ENCODE assay signal across 31 cellular contexts in the genomic region with DNA sequence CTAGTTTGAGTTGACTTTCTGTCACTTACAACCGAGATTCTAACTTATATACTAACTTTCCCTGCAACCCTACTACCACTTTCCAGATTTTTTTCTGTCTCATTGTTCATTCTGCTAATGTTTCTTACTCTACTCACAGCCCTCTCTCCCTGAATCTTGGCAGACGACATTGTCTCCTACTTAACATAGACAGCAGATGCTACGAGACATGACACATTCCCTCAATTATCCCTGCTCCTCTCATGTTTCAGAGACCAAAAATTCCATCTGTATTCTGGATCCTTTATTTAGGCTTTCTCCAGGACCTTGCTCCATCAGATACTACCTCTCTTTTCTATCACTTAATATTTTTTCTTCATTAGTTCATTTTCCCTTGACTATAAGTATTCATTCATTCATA.
"Had no signal": no experiment of that assay in that cellular context is flagged by ENCODE, and none has a peak within 500 bp of the region (broad histone marks: within the 10 kb centered on the region; RNA-seq: fewer than 3 reads in every experiment).

No MANE protein-coding gene starts in this region.

- H3K27me3 ChIP-seq: ascending aorta, Peyer's patch, SJCRH30 had no signal

- H3K36me3 Mint-ChIP-seq: activated naive CD4-positive, alpha-beta T cell treated with anti-CD3 and anti-CD28 coated beads, Interleukin-2, amount 50 U/mL, for 72 hours; brain; WTC11 had no signal

- H3K9ac ChIP-seq: SK-N-SH had no signal

- ATAC-seq: activated CD8-positive, alpha-beta T cell treated with anti-CD3 and anti-CD28 coated beads, Interleukin-2, amount 10 ng/mL, durations not matched to agents 7 days and 5 days; activated naive CD4-positive, alpha-beta T cell treated with anti-CD3 and anti-CD28 coated beads, Interleukin-2, amount 50 U/mL, for 72 hours; activated naive CD8-positive, alpha-beta T cell treated with anti-CD3 and anti-CD28 coated beads, Interleukin-2, amount 50 U/mL, for 24 hours; WTC11 had no signal

- DNase-seq: activated CD4-positive, alpha-beta T cell treated with anti-CD3 and anti-CD28 coated beads for 48 hours; activated CD4-positive, alpha-beta T cell treated with anti-CD3 and anti-CD28 coated beads, Interleukin-2, amount 50 U/mL, for 4 hours; activated CD4-positive, CD25-positive, alpha-beta regulatory T cell treated with anti-CD3 and anti-CD28 coated beads, Interleukin-2, amount 50 U/mL, for 72 hours; activated CD8-positive, alpha-beta memory T cell treated with anti-CD3 and anti-CD28 coated beads, Interleukin-2, amount 50 U/mL, for 48 hours; activated CD8-positive, alpha-beta T cell treated with anti-CD3 and anti-CD28 coated beads, Interleukin-2, amount 10 ng/mL, durations not matched to agents 7 days and 5 days; activated effector memory CD4-positive, alpha-beta T cell treated with Interleukin-2 at 50 U/mL for 16 hours; activated naive CD4-positive, alpha-beta T cell; activated naive CD8-positive, alpha-beta T cell treated with anti-CD3 and anti-CD28 coated beads, Interleukin-2, amount 50 U/mL, for 24 hours; activated T-cell treated with anti-CD3 and anti-CD28 coated beads, Interleukin-2, amount 50 U/mL, for 1 hour; amniotic stem cell; Karpas-422; MM.1S; NCI-H1105; NCI-H1436; NCI-H187 treated with DMSO at 0.1 percent for 48 hours; NCI-H2081 treated with DMSO at 0.1 percent for 48 hours; NCI-H2171 treated with DMSO at 0.1 percent for 48 hours; NCI-H226; NCI-H510A treated with DMSO at 0.1 percent for 48 hours; Peyer's patch; Right ventricle myocardium superior; SK-N-SH; SW 1271 had no signal

- H3K9me3 Mint-ChIP-seq: activated naive CD4-positive, alpha-beta T cell treated with anti-CD3 and anti-CD28 coated beads, Interleukin-2, amount 50 U/mL, for 72 hours; activated naive CD8-positive, alpha-beta T cell treated with anti-CD3 and anti-CD28 coated beads, Interleukin-2, amount 50 U/mL, for 24 hours; central memory CD8-positive, alpha-beta T cell; T-helper 2 cell treated with Interferon-gamma antibody and Interleukin-4, amounts not matched to agents 5 μg/mL and 100 μg/mL, for 36 hours; WTC11 had no signal

- H3K9me3 ChIP-seq: ascending aorta, Peyer's patch, SJCRH30, SK-N-SH had no signal

- H3K4me1 Mint-ChIP-seq: activated naive CD8-positive, alpha-beta T cell treated with anti-CD3 and anti-CD28 coated beads, Interleukin-2, amount 50 U/mL, for 24 hours; brain; central memory CD8-positive, alpha-beta T cell; WTC11 had no signal

- H3K36me3 ChIP-seq: ascending aorta, Peyer's patch, SJCRH30 had no signal

- H3K4me1 ChIP-seq: ascending aorta, Peyer's patch, SJCRH30 had no signal

- H3K4me3 ChIP-seq: ascending aorta, Peyer's patch, SJCRH30 had no signal

- H3K4me3 Mint-ChIP-seq: activated CD8-positive, alpha-beta T cell treated with anti-CD3 and anti-CD28 coated beads, Interleukin-2, amount 10 ng/mL, durations not matched to agents 7 days and 5 days; activated naive CD8-positive, alpha-beta T cell treated with anti-CD3 and anti-CD28 coated beads, Interleukin-2, amount 50 U/mL, for 24 hours; brain; central memory CD8-positive, alpha-beta T cell; T-helper 2 cell treated with Interferon-gamma antibody and Interleukin-4, amounts not matched to agents 5 μg/mL and 100 μg/mL, for 36 hours; WTC11 had no signal

- H3K27ac Mint-ChIP-seq: activated CD8-positive, alpha-beta T cell treated with anti-CD3 and anti-CD28 coated beads, Interleukin-2, amount 10 ng/mL, durations not matched to agents 7 days and 5 days; activated naive CD4-positive, alpha-beta T cell treated with anti-CD3 and anti-CD28 coated beads, Interleukin-2, amount 50 U/mL, for 72 hours; activated naive CD8-positive, alpha-beta T cell treated with anti-CD3 and anti-CD28 coated beads, Interleukin-2, amount 50 U/mL, for 24 hours; brain; T-helper 2 cell treated with Interferon-gamma antibody and Interleukin-4, amounts not matched to agents 5 μg/mL and 100 μg/mL, for 36 hours; WTC11 had no signal

- H3K4me2 ChIP-seq: SK-N-SH had no signal

- H3K27ac ChIP-seq: ascending aorta, Peyer's patch, RWPE1, SJCRH30 had no signal
